17 cellular contexts compared by ENCODE assay signal in genomic region chr12:132547207-132547740, GRCh38. TPM values are rescaled to one million over a fixed set of nuclear protein-coding genes. Genes with fewer than 3 reads are reported as not detected.
A peak's percentile ranks its signal among the peaks of the same experiment; 100 is the strongest.
DNase-seq lines count a peak whose midpoint lies in the region; TF ChIP-seq lines count a peak whose summit lies in the region.
"Had no signal": no experiment of that assay in that cellular context is flagged by ENCODE, and none has a peak within 500 bp of the region (broad histone marks: within the 10 kb centered on the region; RNA-seq: fewer than 3 reads in every experiment).

No MANE protein-coding gene starts in this region.

- H2AK5ac ChIP-seq in neuronal stem cell (ENCODE audit: low read depth, low read length): no peak overlapping the region

- no peak overlapping the region for H2BK5ac ChIP-seq in neuronal stem cell (ENCODE audit: low read length)

- peak overlapping the region; percentile 71 for H3K18ac ChIP-seq in neuronal stem cell (ENCODE audit: low read length)

- no peak overlapping the region for H2BK120ac ChIP-seq in neuronal stem cell (ENCODE audit: low read depth, low read length)

- no peak overlapping the region for H3K4ac ChIP-seq in neuronal stem cell (ENCODE audit: low read length)

- no CpG with 5 or more reads among the region's 20 CpGs for WGBS in neuronal stem cell (ENCODE audit: extremely low coverage in 2 of 2, insufficient read length in 2 of 2, insufficient replicate concordance in 1 of 2), 2 donors

- peak overlapping the region; percentile 73 for H3K27ac ChIP-seq in WERI-Rb-1
- H3K27ac ChIP-seq in neuronal stem cell (replicated peaks; ENCODE audit: low read length): no peak overlapping the region
- H3K27ac ChIP-seq: 22Rv1, GM23248 had no signal

- H3K4me1 ChIP-seq in neuronal stem cell (ENCODE audit: control insufficient read depth in 2 of 2, insufficient read depth in 1 of 2, low read depth in 1 of 2, low read length in 2 of 2): peaks cover 21 to 27% of the 10 kb centered on the region in 2 donors

- no peak for TF ChIP-seq CTCF in WERI-Rb-1 (IDR thresholded peaks at IDR 0.05; ENCODE audit: low read depth, low read length)

- H3K36me3 ChIP-seq in WERI-Rb-1 (no peaks in the 10 kb centered on the region; the same call in 1 of the 2 replicates), neuronal stem cell (replicated peaks in 1 of 2; ENCODE audit: control insufficient read depth in 2 of 2, insufficient read depth in 2 of 2, low read length in 2 of 2) (no peaks in the 10 kb centered on the region)

- no peak overlapping the region for H4K8ac ChIP-seq in neuronal stem cell (ENCODE audit: low read depth, low read length)

- H2AFZ ChIP-seq in neuronal stem cell (ENCODE audit: low read length): no peak overlapping the region
- H2AFZ ChIP-seq: GM23248 had no signal

- H3K9ac ChIP-seq in neuronal stem cell (ENCODE audit: low read depth, low read length, poor library complexity): no peak overlapping the region
- H3K9ac ChIP-seq: GM23248 had no signal

- no peak overlapping the region; the same call in 1 of the 2 replicates for H3K4me3 ChIP-seq in WERI-Rb-1 (ENCODE audit: low read depth, low read length)
- H3K4me3 ChIP-seq in neuronal stem cell (ENCODE audit: low read length in 2 of 2): no peak overlapping the region
- H3K4me3 ChIP-seq: GM12878, GM23248 had no signal

- H3K27me3 ChIP-seq in WERI-Rb-1 (ENCODE audit: insufficient read depth, low read depth, severe bottlenecking): no peaks in the 10 kb centered on the region
- H3K27me3 ChIP-seq in neuronal stem cell (ENCODE audit: control insufficient read depth in 3 of 3, insufficient read depth in 3 of 3, low read depth in 1 of 3, low read length in 3 of 3): peaks cover 0 to 23% (median 0%) of the 10 kb centered on the region in 3 experiments

- H4K91ac ChIP-seq in neuronal stem cell (ENCODE audit: low read depth, low read length, poor library complexity): no peak overlapping the region

- DNase-seq in NCI-H82 (lab: John Stamatoyannopoulos, UW) (peak; percentile 65), NCI-H82 treated with DMSO at 0.1 percent for 48 hours (lab: John Stamatoyannopoulos, UW; ENCODE audit: unreplicated experiment) (no peak), WERI-Rb-1 (peak; percentile 62), neuronal stem cell (ENCODE audit: low spot score) (no peak), GF-D8 (lab: John Stamatoyannopoulos, UW) (no peak), GDM1 (lab: John Stamatoyannopoulos, UW) (no peak)
- DNase-seq: C1 segment of cervical spinal cord; Calu3; CD4-positive, alpha-beta memory T cell; COR-L47; DMS53; DMS79 treated with DMSO at 0.1 percent for 48 hours; GM23248; H9; HFFc6 had no signal

- H3K4me2 ChIP-seq in neuronal stem cell (ENCODE audit: insufficient read depth, low read length, poor library complexity, severe bottlenecking): no peak overlapping the region

- H2BK12ac ChIP-seq in neuronal stem cell (ENCODE audit: low read length): no peak overlapping the region

- H3K79me1 ChIP-seq in neuronal stem cell (ENCODE audit: low read depth, low read length): peaks cover 2% of the 10 kb centered on the region

- no peak overlapping the region for H2BK15ac ChIP-seq in neuronal stem cell (ENCODE audit: low read length)

- H3K9me3 ChIP-seq in WERI-Rb-1 (ENCODE audit: severe bottlenecking) (no peaks in the 10 kb centered on the region), neuronal stem cell (replicated peaks in 1 of 2; ENCODE audit: control insufficient read depth in 2 of 2, insufficient read depth in 1 of 2, low read depth in 1 of 2, low read length in 2 of 2) (no peaks in the 10 kb centered on the region)

- H3K23ac ChIP-seq in neuronal stem cell (ENCODE audit: low read depth, low read length, poor library complexity): no peak overlapping the region

- peak overlapping the region; percentile 21 for H3K14ac ChIP-seq in neuronal stem cell (ENCODE audit: low read length)

RNA-seq across cellular contexts. Expression of gene FBRSL1, which starts 57.3 kb away (rescaled TPM):
- polyA plus RNA-seq in neuronal stem cell (2013, experiment 1 of 2): 61.7 TPM
- polyA plus RNA-seq in neuronal stem cell (2013, experiment 2 of 2): 70.1 TPM

Comparison
In these comparisons a context has a peak if more than half of its experiments do, and no peak if none do; other contexts are left out.
1. DNase-seq: peak in NCI-H82 (single experiment) and WERI-Rb-1 (single experiment); none in NCI-H82 treated with DMSO at 0.1 percent for 48 hours (single experiment), neuronal stem cell (single experiment), GF-D8 (single experiment) and GDM1 (single experiment).